ENCODE assay signal across 21 cellular contexts in genomic region chr10:28761084-28761875, GRCh38.
DNase-seq lines count a peak whose midpoint lies in the region; TF ChIP-seq lines count a peak whose summit lies in the region.
"Had no signal": no experiment of that assay in that cellular context is flagged by ENCODE, and none has a peak within 500 bp of the region (broad histone marks: within the 10 kb centered on the region; RNA-seq: fewer than 3 reads in every experiment).

No MANE protein-coding gene starts in this region.

- no peak overlapping the region for H3K9ac ChIP-seq in adipocyte (ENCODE audit: low read length)
- H3K9ac ChIP-seq: KMS-11 had no signal

- no peak for TF ChIP-seq CTCF in neural crest cell (conservative IDR thresholded peaks at IDR 0.05)

- H3K4me1 Mint-ChIP-seq in neural crest cell, result peaks cover 33% of the 10 kb centered on the region
- H3K4me1 Mint-ChIP-seq: activated CD4-positive, alpha-beta memory T cell treated with anti-CD3 and anti-CD28 coated beads, Interleukin-2, amount 10 ng/mL, durations not matched to agents 7 days and 5 days; immature natural killer cell had no signal

- no peaks in the 10 kb centered on the region for H3K4me1 ChIP-seq in adipocyte (ENCODE audit: control insufficient read depth, insufficient read depth, low read length)
- H3K4me1 ChIP-seq: right lobe of liver had no signal

- peak overlapping the region; percentile 79 for H3K27ac Mint-ChIP-seq in neural crest cell (ENCODE audit: unreplicated experiment)
- H3K27ac Mint-ChIP-seq: activated CD4-positive, alpha-beta memory T cell treated with anti-CD3 and anti-CD28 coated beads, Interleukin-2, amount 10 ng/mL, durations not matched to agents 7 days and 5 days; immature natural killer cell had no signal

- DNase-seq in G401 (ENCODE audit: low spot score) (peak; percentile 9), adipocyte (ENCODE audit: low read depth) (peak; percentile 61), globus pallidus (ENCODE audit: low spot score) (peak; percentile 7), neural crest cell (ENCODE audit: low read depth, low spot score) (no peak), Kasumi-1 (lab: John Stamatoyannopoulos, UW) (no peak), DMS 273 treated with DMSO at 0.1 percent for 48 hours (lab: John Stamatoyannopoulos, UW) (no peak), ACHN (no peak), ecto neural progenitor cell (ENCODE audit: low spot score) (no peak)
- DNase-seq: activated CD4-positive, alpha-beta memory T cell treated with anti-CD3 and anti-CD28 coated beads, Interleukin-2, amount 10 ng/mL, durations not matched to agents 7 days and 5 days; activated gamma-delta T cell treated with Interleukin-2 at 50 U/mL for 16 hours; activated T-cell treated with anti-CD3 and anti-CD28 coated beads for 4 hours; aorta; C1 segment of cervical spinal cord; GDM1; immature natural killer cell; NCI-H187 treated with DMSO at 0.1 percent for 48 hours; NCI-H2227 treated with DMSO at 0.1 percent for 48 hours; ovary; right lobe of liver had no signal

- H3K27me3 Mint-ChIP-seq in neural crest cell (ENCODE audit: low read depth), result peaks cover 2% of the 10 kb centered on the region

- H3K4me3 Mint-ChIP-seq in neural crest cell, result peak overlapping the region; percentile 27
- H3K4me3 Mint-ChIP-seq: activated CD4-positive, alpha-beta memory T cell treated with anti-CD3 and anti-CD28 coated beads, Interleukin-2, amount 10 ng/mL, durations not matched to agents 7 days and 5 days; immature natural killer cell had no signal

- peaks cover 2% of the 10 kb centered on the region for H3K36me3 Mint-ChIP-seq in neural crest cell (ENCODE audit: low read depth)
- H3K36me3 Mint-ChIP-seq: immature natural killer cell had no signal

- no peak overlapping the region for H3K4me3 ChIP-seq in adipocyte (ENCODE audit: low read length)
- H3K4me3 ChIP-seq: lung, ovary, right lobe of liver had no signal

- in situ Hi-C loops in G401 (cut with HindIII; ENCODE audit: low sequenced_read_pairs), result no loop called here
- in situ Hi-C loops in ACHN (cut with HindIII; ENCODE audit: low pct_ligation_motif_present, low pct_unique_long_range_greater_than_20kb, low sequenced_read_pairs), result no loop called here

- H3K36me3 ChIP-seq in adipocyte (ENCODE audit: control insufficient read depth, insufficient read depth, low read length, severe bottlenecking), result no peaks in the 10 kb centered on the region
- H3K36me3 ChIP-seq: ovary, right lobe of liver had no signal

- H3K27me3 ChIP-seq in adipocyte (replicated peaks; ENCODE audit: control insufficient read depth, insufficient read depth, low read length), result peaks cover 32% of the 10 kb centered on the region
- H3K27me3 ChIP-seq: ovary, right lobe of liver had no signal

- no peaks in the 10 kb centered on the region for H3K9me3 Mint-ChIP-seq in neural crest cell
- H3K9me3 Mint-ChIP-seq: activated CD4-positive, alpha-beta memory T cell treated with anti-CD3 and anti-CD28 coated beads, Interleukin-2, amount 10 ng/mL, durations not matched to agents 7 days and 5 days had no signal

- no peaks in the 10 kb centered on the region for H3K9me3 ChIP-seq in adipocyte (ENCODE audit: control insufficient read depth, low read length)
- H3K9me3 ChIP-seq: ovary, right lobe of liver had no signal

Comparison
In these comparisons a context has a peak if more than half of its experiments do, and no peak if none do; other contexts are left out.
1. DNase-seq: peak in G401 (single experiment), adipocyte (single experiment) and globus pallidus (single experiment); none in neural crest cell (single experiment), Kasumi-1 (0 of 2), DMS 273 treated with DMSO at 0.1 percent for 48 hours (single experiment), ACHN (single experiment) and ecto neural progenitor cell (single experiment).